In the genomic region with DNA sequence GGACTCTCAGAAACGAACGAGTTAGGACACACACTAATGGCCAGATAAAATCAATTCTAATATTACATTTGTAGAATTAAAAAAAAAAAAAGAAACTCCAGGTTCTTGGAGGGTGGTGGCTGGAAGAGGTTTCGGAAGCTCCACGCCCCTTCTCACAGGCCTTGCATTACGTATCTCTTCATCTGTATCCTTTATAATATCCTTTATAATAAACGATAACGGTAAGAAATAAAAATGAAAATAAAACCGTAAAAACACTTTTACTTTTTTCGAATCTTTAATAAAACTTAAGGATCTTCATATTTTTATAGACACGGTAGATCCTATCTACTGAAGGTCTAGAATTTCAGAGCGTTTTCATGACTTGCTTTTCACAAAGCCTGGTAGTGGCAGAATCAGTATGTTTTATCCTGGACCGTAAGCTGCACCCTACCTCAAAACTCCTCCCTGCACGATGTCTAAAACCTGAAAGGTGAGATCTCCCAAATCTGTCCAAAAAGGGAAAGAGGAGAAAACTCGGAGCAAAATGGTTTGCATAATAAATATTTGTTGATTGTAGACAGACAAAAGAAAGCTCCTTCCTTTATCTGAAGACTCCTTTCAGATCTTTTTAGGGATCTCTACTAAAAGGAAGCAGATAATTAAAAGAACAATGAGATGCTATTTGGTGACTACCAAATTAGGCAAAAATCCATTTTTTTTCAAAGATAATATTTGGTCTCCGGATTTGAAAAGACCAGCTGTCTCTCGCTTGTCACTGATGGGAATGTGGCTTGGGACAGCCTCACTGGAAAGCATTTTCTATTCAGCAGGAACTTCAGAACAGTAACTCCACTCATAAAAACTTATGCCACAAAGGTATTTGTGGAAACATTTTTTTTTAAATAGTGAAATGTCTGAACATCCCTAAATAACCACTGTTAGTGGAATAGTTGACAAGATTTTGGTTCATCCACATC, we compare ENCODE assay signal across 9 cellular contexts. TPM values are rescaled to one million over a fixed set of nuclear protein-coding genes. Genes with fewer than 3 reads are reported as not detected.
DNase-seq lines count a peak whose midpoint lies in the region; ATAC-seq lines count a peak whose summit lies in the region.
"Had no signal": no experiment of that assay in that cellular context is flagged by ENCODE, and none has a peak within 500 bp of the region (broad histone marks: within the 10 kb centered on the region; RNA-seq: fewer than 3 reads in every experiment).

No MANE protein-coding gene starts in this region.

- H3K4me1 ChIP-seq in muscle layer of duodenum (ENCODE audit: control insufficient read depth in 1 of 2, insufficient read depth in 2 of 2, low read length in 2 of 2): peaks cover 0 to 30% of the 10 kb centered on the region in 2 donors

- H3K36me3 ChIP-seq in muscle layer of duodenum (ENCODE audit: control insufficient read depth in 1 of 2, insufficient read depth in 2 of 2, low read length in 2 of 2): no peaks in the 10 kb centered on the region

- DNase-seq in stimulated activated naive CD8-positive, alpha-beta T cell treated with anti-CD3 and anti-CD28 coated beads, Interleukin-15, Interleukin-2, amounts not matched to agents 100 U/mL and 50 U/mL, for 24 hours: no peak
- DNase-seq in activated naive CD4-positive, alpha-beta T cell treated with anti-CD3 and anti-CD28 coated beads, Interleukin-2, amount 50 U/mL, for 72 hours (ENCODE audit: low spot score in 2 of 2): no peak
- DNase-seq in KBM-7 (no peak), RPMI8226 (no peak)

- no peaks in the 10 kb centered on the region for H3K27me3 Mint-ChIP-seq in stimulated activated naive CD8-positive, alpha-beta T cell treated with anti-CD3 and anti-CD28 coated beads, Interleukin-15, Interleukin-2, amounts not matched to agents 100 ng/mL and 50 ng/mL, for 24 hours

- peak overlapping the region; percentile 63 to 83 for H3K4me3 ChIP-seq in muscle layer of duodenum (ENCODE audit: low read depth in 1 of 2, low read length in 2 of 2)

- peaks cover 12% of the 10 kb centered on the region for H3K36me3 Mint-ChIP-seq in stimulated activated naive CD8-positive, alpha-beta T cell treated with anti-CD3 and anti-CD28 coated beads, Interleukin-15, Interleukin-2, amounts not matched to agents 100 ng/mL and 50 ng/mL, for 24 hours (ENCODE audit: low read depth)
- peaks cover 22 to 35% of the 10 kb centered on the region in 2 donors for H3K36me3 Mint-ChIP-seq in activated naive CD4-positive, alpha-beta T cell treated with anti-CD3 and anti-CD28 coated beads, Interleukin-2, amount 50 U/mL, for 72 hours

- H3K9me3 Mint-ChIP-seq in stimulated activated naive CD8-positive, alpha-beta T cell treated with anti-CD3 and anti-CD28 coated beads, Interleukin-15, Interleukin-2, amounts not matched to agents 100 ng/mL and 50 ng/mL, for 24 hours: no peaks in the 10 kb centered on the region
- H3K9me3 Mint-ChIP-seq in activated naive CD4-positive, alpha-beta T cell treated with anti-CD3 and anti-CD28 coated beads, Interleukin-2, amount 50 U/mL, for 72 hours: no peaks in the 10 kb centered on the region

- peaks cover 72% of the 10 kb centered on the region for H3K4me1 Mint-ChIP-seq in stimulated activated naive CD8-positive, alpha-beta T cell treated with anti-CD3 and anti-CD28 coated beads, Interleukin-15, Interleukin-2, amounts not matched to agents 100 ng/mL and 50 ng/mL, for 24 hours (ENCODE audit: low read depth)

- H3K27ac Mint-ChIP-seq in stimulated activated naive CD8-positive, alpha-beta T cell treated with anti-CD3 and anti-CD28 coated beads, Interleukin-15, Interleukin-2, amounts not matched to agents 100 ng/mL and 50 ng/mL, for 24 hours: peak overlapping the region; percentile 94
- peak overlapping the region; percentile 74 to 94 for H3K27ac Mint-ChIP-seq in activated naive CD4-positive, alpha-beta T cell treated with anti-CD3 and anti-CD28 coated beads, Interleukin-2, amount 50 U/mL, for 72 hours

- no peaks in the 10 kb centered on the region for H3K9me3 ChIP-seq in muscle layer of duodenum (ENCODE audit: control insufficient read depth in 1 of 2, low read length in 2 of 2)

- in situ Hi-C loops in KBM-7 (cut with MboI; ENCODE audit: low pct_unique_long_range_greater_than_20kb, low sequenced_read_pairs): no loop called here

- H3K27me3 ChIP-seq in muscle layer of duodenum (ENCODE audit: low read depth, low read length): peaks cover 25% of the 10 kb centered on the region

- H3K4me3 Mint-ChIP-seq in stimulated activated naive CD8-positive, alpha-beta T cell treated with anti-CD3 and anti-CD28 coated beads, Interleukin-15, Interleukin-2, amounts not matched to agents 100 ng/mL and 50 ng/mL, for 24 hours: peak overlapping the region; percentile 93

- no peak overlapping the region for H3K27ac ChIP-seq in muscle layer of duodenum (ENCODE audit: low read length)
- H3K27ac ChIP-seq: VCaP had no signal

- ATAC-seq in stimulated activated naive CD8-positive, alpha-beta T cell treated with anti-CD3 and anti-CD28 coated beads, Interleukin-15, Interleukin-2, amounts not matched to agents 100 U/mL and 50 U/mL, for 24 hours: no peak
- ATAC-seq in activated naive CD4-positive, alpha-beta T cell treated with anti-CD3 and anti-CD28 coated beads, Interleukin-2, amount 50 U/mL, for 72 hours: no peak
- ATAC-seq in GM19397 (IDR thresholded peaks at IDR 0.05; ENCODE audit: unreplicated experiment): no peak
- ATAC-seq in HG03520 (IDR thresholded peaks at IDR 0.05; ENCODE audit: unreplicated experiment): no peak

RNA-seq across cellular contexts. Expression of gene CXCR4, which starts 2.0 kb away (rescaled TPM):
- total RNA-seq in activated naive CD4-positive, alpha-beta T cell treated with anti-CD3 and anti-CD28 coated beads, Interleukin-2, amount 50 U/mL, for 72 hours: 100 to 1,000 TPM; 104 to 196 TPM
